Comparison of ENCODE assay signal across 2 cellular contexts in the genomic region with DNA sequence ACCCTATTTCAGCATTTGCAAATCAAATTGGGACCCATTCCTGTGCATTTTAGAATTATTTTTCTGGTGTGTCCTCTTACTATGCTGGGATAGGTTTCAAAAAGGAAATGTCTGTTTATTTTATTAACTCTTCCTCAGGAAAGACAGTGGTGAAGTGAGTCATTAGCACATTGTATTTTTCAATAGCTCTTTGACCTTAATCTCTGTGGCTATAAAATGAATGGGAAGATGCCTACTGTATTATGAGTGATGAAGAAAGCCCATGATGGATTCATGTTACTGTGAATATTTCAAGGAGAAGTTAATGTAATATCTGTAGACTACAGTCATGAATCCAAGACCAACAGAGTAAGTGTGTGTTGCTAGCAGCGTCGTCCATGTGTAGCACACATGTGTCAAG.
TF ChIP-seq lines count a peak whose summit lies in the region.

No MANE protein-coding gene starts in this region.

TF ChIP-seq in SK-N-SH, 30 proteins besides CTCF, POLR2A, EP300 and RAD21 (continued from another document):
- TF ChIP-seq, protein P1, sequence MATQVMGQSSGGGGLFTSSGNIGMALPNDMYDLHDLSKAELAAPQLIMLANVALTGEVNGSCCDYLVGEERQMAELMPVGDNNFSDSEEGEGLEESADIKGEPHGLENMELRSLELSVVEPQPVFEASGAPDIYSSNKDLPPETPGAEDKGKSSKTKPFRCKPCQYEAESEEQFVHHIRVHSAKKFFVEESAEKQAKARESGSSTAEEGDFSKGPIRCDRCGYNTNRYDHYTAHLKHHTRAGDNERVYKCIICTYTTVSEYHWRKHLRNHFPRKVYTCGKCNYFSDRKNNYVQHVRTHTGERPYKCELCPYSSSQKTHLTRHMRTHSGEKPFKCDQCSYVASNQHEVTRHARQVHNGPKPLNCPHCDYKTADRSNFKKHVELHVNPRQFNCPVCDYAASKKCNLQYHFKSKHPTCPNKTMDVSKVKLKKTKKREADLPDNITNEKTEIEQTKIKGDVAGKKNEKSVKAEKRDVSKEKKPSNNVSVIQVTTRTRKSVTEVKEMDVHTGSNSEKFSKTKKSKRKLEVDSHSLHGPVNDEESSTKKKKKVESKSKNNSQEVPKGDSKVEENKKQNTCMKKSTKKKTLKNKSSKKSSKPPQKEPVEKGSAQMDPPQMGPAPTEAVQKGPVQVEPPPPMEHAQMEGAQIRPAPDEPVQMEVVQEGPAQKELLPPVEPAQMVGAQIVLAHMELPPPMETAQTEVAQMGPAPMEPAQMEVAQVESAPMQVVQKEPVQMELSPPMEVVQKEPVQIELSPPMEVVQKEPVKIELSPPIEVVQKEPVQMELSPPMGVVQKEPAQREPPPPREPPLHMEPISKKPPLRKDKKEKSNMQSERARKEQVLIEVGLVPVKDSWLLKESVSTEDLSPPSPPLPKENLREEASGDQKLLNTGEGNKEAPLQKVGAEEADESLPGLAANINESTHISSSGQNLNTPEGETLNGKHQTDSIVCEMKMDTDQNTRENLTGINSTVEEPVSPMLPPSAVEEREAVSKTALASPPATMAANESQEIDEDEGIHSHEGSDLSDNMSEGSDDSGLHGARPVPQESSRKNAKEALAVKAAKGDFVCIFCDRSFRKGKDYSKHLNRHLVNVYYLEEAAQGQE (IDR thresholded peaks at IDR 0.05; ENCODE audit: low read depth, low read length) = no peak
- TF ChIP-seq, protein P2, sequence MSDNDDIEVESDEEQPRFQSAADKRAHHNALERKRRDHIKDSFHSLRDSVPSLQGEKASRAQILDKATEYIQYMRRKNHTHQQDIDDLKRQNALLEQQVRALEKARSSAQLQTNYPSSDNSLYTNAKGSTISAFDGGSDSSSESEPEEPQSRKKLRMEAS (IDR thresholded peaks at IDR 0.05; ENCODE audit: low read depth) = 0 out of 2 replicates have a peak, but pooled peaks have one; percentile 23
- TF ChIP-seq FOSL2 (IDR thresholded peaks at IDR 0.05; ENCODE audit: borderline replicate concordance, low read depth) = 0 out of 2 replicates have a peak, but pooled peaks have one; percentile 22
- TF ChIP-seq, protein P3, sequence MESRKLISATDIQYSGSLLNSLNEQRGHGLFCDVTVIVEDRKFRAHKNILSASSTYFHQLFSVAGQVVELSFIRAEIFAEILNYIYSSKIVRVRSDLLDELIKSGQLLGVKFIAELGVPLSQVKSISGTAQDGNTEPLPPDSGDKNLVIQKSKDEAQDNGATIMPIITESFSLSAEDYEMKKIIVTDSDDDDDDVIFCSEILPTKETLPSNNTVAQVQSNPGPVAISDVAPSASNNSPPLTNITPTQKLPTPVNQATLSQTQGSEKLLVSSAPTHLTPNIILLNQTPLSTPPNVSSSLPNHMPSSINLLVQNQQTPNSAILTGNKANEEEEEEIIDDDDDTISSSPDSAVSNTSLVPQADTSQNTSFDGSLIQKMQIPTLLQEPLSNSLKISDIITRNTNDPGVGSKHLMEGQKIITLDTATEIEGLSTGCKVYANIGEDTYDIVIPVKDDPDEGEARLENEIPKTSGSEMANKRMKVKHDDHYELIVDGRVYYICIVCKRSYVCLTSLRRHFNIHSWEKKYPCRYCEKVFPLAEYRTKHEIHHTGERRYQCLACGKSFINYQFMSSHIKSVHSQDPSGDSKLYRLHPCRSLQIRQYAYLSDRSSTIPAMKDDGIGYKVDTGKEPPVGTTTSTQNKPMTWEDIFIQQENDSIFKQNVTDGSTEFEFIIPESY (IDR thresholded peaks at IDR 0.05; ENCODE audit: borderline replicate concordance, low read depth) = no peak
- no peak for TF ChIP-seq EZH2phosphoT487 (IDR thresholded peaks at IDR 0.05; ENCODE audit: borderline replicate concordance, low read depth)
- no peak for TF ChIP-seq FOXJ3 (CRISPR knock-in tag; IDR thresholded peaks at IDR 0.05)
- no peak for TF ChIP-seq YY1 (IDR thresholded peaks at IDR 0.05; ENCODE audit: low read depth)
- TF ChIP-seq GABPA (IDR thresholded peaks at IDR 0.05; ENCODE audit: low read depth) = no peak
- no peak for TF ChIP-seq TAF1 (IDR thresholded peaks at IDR 0.05; ENCODE audit: borderline replicate concordance, low read depth, low read length)
- no peak for TF ChIP-seq SMC3 (IDR thresholded peaks at IDR 0.05; ENCODE audit: low read depth, low read length)
- TF ChIP-seq JUND (IDR thresholded peaks at IDR 0.05) = peak; percentile 48
- peak; percentile 45; the same call in 1 of the 2 replicates for TF ChIP-seq TCF12 (IDR thresholded peaks at IDR 0.05)
- TF ChIP-seq RCOR1 (IDR thresholded peaks at IDR 0.05; ENCODE audit: low read length) = no peak
- TF ChIP-seq RXRA (IDR thresholded peaks at IDR 0.05; ENCODE audit: borderline replicate concordance, low read depth) = no peak

TF ChIP-seq in SK-N-SH treated with all-trans-retinoic acid at 6 μM for 48 hours, 23 proteins besides CTCF, POLR2A, EP300 and RAD21 (continued from another document):
- TF ChIP-seq, protein P4, sequence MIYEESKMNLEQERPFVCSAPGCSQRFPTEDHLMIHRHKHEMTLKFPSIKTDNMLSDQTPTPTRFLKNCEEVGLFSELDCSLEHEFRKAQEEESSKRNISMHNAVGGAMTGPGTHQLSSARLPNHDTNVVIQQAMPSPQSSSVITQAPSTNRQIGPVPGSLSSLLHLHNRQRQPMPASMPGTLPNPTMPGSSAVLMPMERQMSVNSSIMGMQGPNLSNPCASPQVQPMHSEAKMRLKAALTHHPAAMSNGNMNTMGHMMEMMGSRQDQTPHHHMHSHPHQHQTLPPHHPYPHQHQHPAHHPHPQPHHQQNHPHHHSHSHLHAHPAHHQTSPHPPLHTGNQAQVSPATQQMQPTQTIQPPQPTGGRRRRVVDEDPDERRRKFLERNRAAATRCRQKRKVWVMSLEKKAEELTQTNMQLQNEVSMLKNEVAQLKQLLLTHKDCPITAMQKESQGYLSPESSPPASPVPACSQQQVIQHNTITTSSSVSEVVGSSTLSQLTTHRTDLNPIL (CRISPR knock-in tag; IDR thresholded peaks at IDR 0.05; ENCODE audit: low read depth) = no peak
- no peak for TF ChIP-seq CSDC2 (CRISPR knock-in tag; IDR thresholded peaks at IDR 0.05)
- no peak for TF ChIP-seq ZC3H10 (CRISPR knock-in tag; IDR thresholded peaks at IDR 0.05)
- TF ChIP-seq, protein P5, sequence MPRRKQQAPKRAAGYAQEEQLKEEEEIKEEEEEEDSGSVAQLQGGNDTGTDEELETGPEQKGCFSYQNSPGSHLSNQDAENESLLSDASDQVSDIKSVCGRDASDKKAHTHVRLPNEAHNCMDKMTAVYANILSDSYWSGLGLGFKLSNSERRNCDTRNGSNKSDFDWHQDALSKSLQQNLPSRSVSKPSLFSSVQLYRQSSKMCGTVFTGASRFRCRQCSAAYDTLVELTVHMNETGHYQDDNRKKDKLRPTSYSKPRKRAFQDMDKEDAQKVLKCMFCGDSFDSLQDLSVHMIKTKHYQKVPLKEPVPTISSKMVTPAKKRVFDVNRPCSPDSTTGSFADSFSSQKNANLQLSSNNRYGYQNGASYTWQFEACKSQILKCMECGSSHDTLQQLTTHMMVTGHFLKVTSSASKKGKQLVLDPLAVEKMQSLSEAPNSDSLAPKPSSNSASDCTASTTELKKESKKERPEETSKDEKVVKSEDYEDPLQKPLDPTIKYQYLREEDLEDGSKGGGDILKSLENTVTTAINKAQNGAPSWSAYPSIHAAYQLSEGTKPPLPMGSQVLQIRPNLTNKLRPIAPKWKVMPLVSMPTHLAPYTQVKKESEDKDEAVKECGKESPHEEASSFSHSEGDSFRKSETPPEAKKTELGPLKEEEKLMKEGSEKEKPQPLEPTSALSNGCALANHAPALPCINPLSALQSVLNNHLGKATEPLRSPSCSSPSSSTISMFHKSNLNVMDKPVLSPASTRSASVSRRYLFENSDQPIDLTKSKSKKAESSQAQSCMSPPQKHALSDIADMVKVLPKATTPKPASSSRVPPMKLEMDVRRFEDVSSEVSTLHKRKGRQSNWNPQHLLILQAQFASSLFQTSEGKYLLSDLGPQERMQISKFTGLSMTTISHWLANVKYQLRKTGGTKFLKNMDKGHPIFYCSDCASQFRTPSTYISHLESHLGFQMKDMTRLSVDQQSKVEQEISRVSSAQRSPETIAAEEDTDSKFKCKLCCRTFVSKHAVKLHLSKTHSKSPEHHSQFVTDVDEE (CRISPR knock-in tag; IDR thresholded peaks at IDR 0.05) = no peak
- TF ChIP-seq OSR1 (CRISPR knock-in tag; IDR thresholded peaks at IDR 0.05) = no peak
